Comparison of ENCODE assay signal across 12 cellular contexts in the genomic region with DNA sequence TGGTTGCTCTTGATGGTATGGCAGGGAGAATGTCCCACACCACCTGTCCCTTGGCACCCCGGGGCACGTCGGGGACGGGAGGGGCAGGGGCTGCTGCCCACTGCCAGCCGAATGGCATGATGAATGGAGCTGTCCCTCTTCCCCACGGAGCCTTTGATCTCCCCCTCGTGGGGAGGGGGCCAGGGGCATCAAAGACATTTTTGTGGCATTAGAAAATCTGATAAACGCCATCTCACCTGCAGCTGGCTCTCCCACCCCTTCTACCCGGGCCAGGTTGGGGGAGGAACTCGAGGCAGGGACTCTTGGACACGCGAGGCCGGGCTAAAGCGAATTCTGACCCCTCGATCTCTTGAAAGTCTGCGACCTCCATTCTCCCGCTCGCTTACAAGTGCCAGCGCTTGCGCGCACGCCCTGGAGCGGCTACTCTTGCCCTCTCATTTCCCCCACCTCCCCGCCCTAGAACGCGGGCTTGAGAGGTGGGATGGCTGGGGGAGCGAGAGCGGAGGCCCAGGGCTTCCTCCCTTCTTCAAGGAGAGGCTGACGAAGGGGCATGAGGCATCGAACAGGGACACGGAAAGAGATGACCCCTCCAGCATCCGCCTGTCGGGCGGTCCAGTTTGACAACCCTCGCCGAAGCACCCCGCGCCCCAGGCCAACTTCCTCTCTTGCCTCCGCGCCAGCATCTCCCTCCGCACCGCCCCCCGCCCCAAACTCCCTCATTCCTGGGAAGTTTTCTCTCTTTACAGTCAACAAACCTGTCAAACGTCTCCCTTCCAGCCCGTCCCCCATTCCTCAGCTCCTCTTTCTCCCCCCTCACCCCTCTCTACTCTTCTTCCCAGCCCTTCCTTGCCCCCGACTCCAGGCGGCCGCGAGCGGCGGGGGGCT. TPM values are rescaled to one million over a fixed set of nuclear protein-coding genes. Genes with fewer than 3 reads are reported as not detected.
DNase-seq lines count a peak whose midpoint lies in the region; ATAC-seq, FAIRE-seq and TF ChIP-seq lines count a peak whose summit lies in the region.
"Had no signal": no experiment of that assay in that cellular context is flagged by ENCODE, and none has a peak within 500 bp of the region (broad histone marks: within the 10 kb centered on the region; RNA-seq: fewer than 3 reads in every experiment).

No MANE protein-coding gene starts in this region.

- peaks cover 20% of the 10 kb centered on the region for H3F3A ChIP-seq in neural progenitor cell (ENCODE audit: low read depth)

- H3K36me3 Mint-ChIP-seq in neural progenitor cell, result no peaks in the 10 kb centered on the region

- H3K27me3 Mint-ChIP-seq in neural progenitor cell (ENCODE audit: insufficient read depth, low read depth), result peaks cover 86% of the 10 kb centered on the region

- H3K36me3 ChIP-seq in H7 (replicated peaks; ENCODE audit: control insufficient read depth, insufficient read depth, low read length) (no peaks in the 10 kb centered on the region), neural progenitor cell (no peaks in the 10 kb centered on the region)

- no peak for TF ChIP-seq EP300 in A549 (IDR thresholded peaks at IDR 0.05)

- CTCF ChIA-PET in A549 (lab: Yijun Ruan, JAX), result interaction anchor here (0.5 to 8.0 kb wide), 9 partner anchors 11 to 601 kb away, joined by 3 to 70 read pairs (median 5); no protein-coding TSS in a partner anchor

- no peak overlapping the region for H2AFZ ChIP-seq in neural progenitor cell (replicated peaks)

- no peak overlapping the region for H3K27ac Mint-ChIP-seq in neural progenitor cell

- H3K4me1 ChIP-seq in A549, result peaks cover 37% of the 10 kb centered on the region
- peaks cover 16% of the 10 kb centered on the region for H3K4me1 ChIP-seq in neural progenitor cell

- ATAC-seq in A549, result no peak

- H3K27ac ChIP-seq in A549, result peak overlapping the region; percentile 45 to 81; a peak in 4 of 6 replicates
- H3K27ac ChIP-seq in neural progenitor cell, result no peak overlapping the region
- H3K27ac ChIP-seq: KMS-11, VCaP had no signal

- peak overlapping the region; percentile 83 for H3K4me3 Mint-ChIP-seq in neural progenitor cell

- H3K4me2 ChIP-seq in A549 (peak overlapping the region; percentile 100), neural progenitor cell (peak overlapping the region; percentile 86)
- H3K4me2 ChIP-seq: KMS-11 had no signal

- H3K9me3 Mint-ChIP-seq in neural progenitor cell, result peaks cover 2% of the 10 kb centered on the region

- H3K4me1 Mint-ChIP-seq in neural progenitor cell, result peaks cover 19% of the 10 kb centered on the region

- no peak overlapping the region for H3K9ac ChIP-seq in neural progenitor cell
- H3K9ac ChIP-seq: KMS-11 had no signal

- FAIRE-seq in A549 (lab: Jason Lieb, UNC), result no peak

- no peak for TF ChIP-seq POLR2A in A549 (IDR thresholded peaks at IDR 0.05; ENCODE audit: low read length)

- H4K20me1 ChIP-seq in neural progenitor cell (ENCODE audit: low read depth), result peaks cover 35% of the 10 kb centered on the region

- TF ChIP-seq RAD21 in A549 (conservative IDR thresholded peaks at IDR 0.05 in 1 of 2, IDR thresholded peaks at IDR 0.05 in 1 of 2), result no peak

- no peak for DNase-seq in A549 (ENCODE audit: low read depth in 1 of 2, low spot score in 1 of 2)
- DNase-seq in H7, result peak; percentile 74
- peak; percentile 64 for DNase-seq in ecto neural progenitor cell (ENCODE audit: low spot score)
- DNase-seq in neural progenitor cell (ENCODE audit: low spot score), result peak; percentile 45
- no peak for DNase-seq in inferior parietal cortex (ENCODE audit: extremely low spot score)
- DNase-seq in NCI-H526 (lab: John Stamatoyannopoulos, UW), result no peak
- no peak for DNase-seq in DMS114 treated with DMSO at 0.1 percent for 48 hours (lab: John Stamatoyannopoulos, UW; ENCODE audit: unreplicated experiment)
- DNase-seq in cortex of kidney (lab: John Stamatoyannopoulos, UW), result no peak
- DNase-seq: DMS 273 treated with DMSO at 0.1 percent for 48 hours, NCI-H774 had no signal

- peak overlapping the region; percentile 64 for H3K4me3 ChIP-seq in A549
- H3K4me3 ChIP-seq in H7 (ENCODE audit: insufficient read depth, low read depth, low read length), result peak overlapping the region; percentile 7; the same call in 1 of the 2 replicates
- H3K4me3 ChIP-seq in neural progenitor cell, result peak overlapping the region; percentile 46

- POLR2A ChIA-PET in A549 (lab: Yijun Ruan, JAX), result no interaction called here

- WGBS in A549 (ENCODE audit: missing lambda C conversion rate), result 71% methylated on average over 46 of the region's 51 CpGs

- no peaks in the 10 kb centered on the region for H3K9me3 ChIP-seq in A549
- H3K9me3 ChIP-seq in neural progenitor cell (ENCODE audit: low read depth), result no peaks in the 10 kb centered on the region

- H3K27me3 ChIP-seq in H7 (ENCODE audit: control insufficient read depth, insufficient read depth, low read length) (peaks cover 94% of the 10 kb centered on the region), neural progenitor cell (peaks cover 100% of the 10 kb centered on the region)

- TF ChIP-seq CTCF in A549 (IDR thresholded peaks at IDR 0.05), result no peak
- no peak for TF ChIP-seq CTCF in neural progenitor cell (IDR thresholded peaks at IDR 0.05)

- no peaks in the 10 kb centered on the region for H3K79me2 ChIP-seq in neural progenitor cell (ENCODE audit: low read depth)

TF ChIP-seq in A549, 52 proteins besides CTCF, POLR2A, EP300 and RAD21:
- TF ChIP-seq ESRRA (IDR thresholded peaks at IDR 0.05; ENCODE audit: borderline replicate concordance, low read length) (no peak), CEBPB (IDR thresholded peaks at IDR 0.05) (no peak), ELK1 (IDR thresholded peaks at IDR 0.05; ENCODE audit: low read depth, low read length) (no peak), HDAC2 (IDR thresholded peaks at IDR 0.05) (no peak), SREBF2 (IDR thresholded peaks at IDR 0.05) (no peak), GATA3 (IDR thresholded peaks at IDR 0.05; ENCODE audit: borderline replicate concordance) (no peak)
- TF ChIP-seq, protein P1, sequence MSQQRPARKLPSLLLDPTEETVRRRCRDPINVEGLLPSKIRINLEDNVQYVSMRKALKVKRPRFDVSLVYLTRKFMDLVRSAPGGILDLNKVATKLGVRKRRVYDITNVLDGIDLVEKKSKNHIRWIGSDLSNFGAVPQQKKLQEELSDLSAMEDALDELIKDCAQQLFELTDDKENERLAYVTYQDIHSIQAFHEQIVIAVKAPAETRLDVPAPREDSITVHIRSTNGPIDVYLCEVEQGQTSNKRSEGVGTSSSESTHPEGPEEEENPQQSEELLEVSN (IDR thresholded peaks at IDR 0.05; ENCODE audit: borderline replicate concordance, low read depth), result no peak

RNA-seq across cellular contexts. Expression of gene WNT6, which starts 0.7 kb away (rescaled TPM):
- polyA plus RNA-seq in A549 (2011; rRNA removed), result 0.05 and 0.06 TPM in 2 replicates
- polyA plus RNA-seq in A549 (2012; cell fraction: cytosol; rRNA removed), result 0.15 and 0.44 TPM in 2 replicates
- 0.05 and 0.40 TPM in 2 replicates for polyA plus RNA-seq in A549 (2012; cell fraction: nucleus; rRNA removed)
- 0.08 to 0.28 TPM (median 0.10 TPM) in 3 replicates for polyA plus RNA-seq in A549 (2017; fragmentation: RNase III; extraction: RNeasy Plus Mini Kit Qiagen cat#74134 plus additional on column Dnase treatment)
- polyA minus RNA-seq in A549 (2011; rRNA and poly(A)+ RNA removed), result not detected in 2 replicates
- total RNA-seq in H7 (2014; rRNA removed; shearing (Covaris generic)), result not detected in 2 replicates
- total RNA-seq in neural progenitor cell (ENCODE audit: low replicate concordance), result not detected in 2 replicates

RNA-seq across cellular contexts. Expression of gene WNT10A, which starts 21.7 kb away (rescaled TPM):
- polyA plus RNA-seq in A549 (2011; rRNA removed) (not detected in 2 replicates), A549 (2017; fragmentation: RNase III; extraction: RNeasy Plus Mini Kit Qiagen cat#74134 plus additional on column Dnase treatment) (0.04 TPM in 2 of 3 replicates, not detected in the other)
- 0.01 and 0.03 TPM in 2 replicates for polyA plus RNA-seq in A549 (2012; cell fraction: cytosol; rRNA removed)
- 0.02 and 0.04 TPM in 2 replicates for polyA plus RNA-seq in A549 (2012; cell fraction: nucleus; rRNA removed)
- not detected in 2 replicates for polyA minus RNA-seq in A549 (2011; rRNA and poly(A)+ RNA removed)
- 0.33 TPM in 1 of 2 replicates, not detected in the other for total RNA-seq in H7 (2014; rRNA removed; shearing (Covaris generic))
- total RNA-seq in neural progenitor cell (ENCODE audit: low replicate concordance), result not detected in 2 replicates

RNA-seq across cellular contexts. Expression of gene PRKAG3, which starts 27.3 kb away (rescaled TPM):
- not detected in 2 replicates for polyA plus RNA-seq in A549 (2011; rRNA removed)
- not detected in 2 replicates for polyA plus RNA-seq in A549 (2012; cell fraction: cytosol; rRNA removed)
- polyA plus RNA-seq in A549 (2012; cell fraction: nucleus; rRNA removed), result not detected in 2 replicates
- polyA plus RNA-seq in A549 (2017; fragmentation: RNase III; extraction: RNeasy Plus Mini Kit Qiagen cat#74134 plus additional on column Dnase treatment), result not detected in 3 replicates
- not detected in 2 replicates for polyA minus RNA-seq in A549 (2011; rRNA and poly(A)+ RNA removed)
- total RNA-seq in H7 (2014; rRNA removed; shearing (Covaris generic)), result not detected in 2 replicates
- total RNA-seq in neural progenitor cell (ENCODE audit: low replicate concordance), result not detected in 2 replicates

Comparison
In these comparisons a context has a peak if more than half of its experiments do, and no peak if none do; other contexts are left out.
1. DNase-seq: peak in H7 (single experiment), ecto neural progenitor cell (single experiment) and neural progenitor cell (single experiment); none in A549 (0 of 2), inferior parietal cortex (single experiment), NCI-H526 (0 of 2), DMS114 treated with DMSO at 0.1 percent for 48 hours (single experiment) and cortex of kidney (single experiment).
2. H3K4me3 ChIP-seq: peak in every context shown above with its lines; median percentile 64 in A549; 46 in neural progenitor cell; 7 in H7.